ENCODE assay signal across 26 cellular contexts in the genomic region with DNA sequence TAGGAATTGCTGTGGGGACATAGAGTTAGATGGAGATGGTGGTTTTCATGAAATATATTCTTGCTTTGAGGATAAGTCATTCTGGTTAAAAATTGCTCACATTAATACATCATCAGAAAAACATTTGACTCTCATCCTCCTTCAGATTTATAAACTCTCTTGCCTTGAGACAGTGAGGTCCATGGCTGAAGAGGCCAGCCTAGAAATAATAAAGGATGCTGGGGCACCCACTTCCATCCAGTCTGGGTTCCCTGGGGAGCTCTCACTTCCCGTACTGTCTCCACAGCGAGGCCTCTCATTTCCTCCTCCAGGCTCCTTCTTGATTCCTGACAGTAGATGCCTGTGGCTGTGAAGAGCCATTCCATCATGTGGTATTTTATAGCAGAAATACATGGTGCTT.
DNase-seq lines count a peak whose midpoint lies in the region; ATAC-seq and TF ChIP-seq lines count a peak whose summit lies in the region.
"Had no signal": no experiment of that assay in that cellular context is flagged by ENCODE, and none has a peak within 500 bp of the region (broad histone marks: within the 10 kb centered on the region; RNA-seq: fewer than 3 reads in every experiment).

No MANE protein-coding gene starts in this region.

- no peaks in the 10 kb centered on the region for H3K4me1 ChIP-seq in A673 (ENCODE audit: insufficient read depth, low read length, poor library complexity, severe bottlenecking)
- H3K4me1 ChIP-seq in GM23338 (ENCODE audit: insufficient read depth) = peaks cover 1% of the 10 kb centered on the region
- H3K4me1 ChIP-seq: A549, SJSA1 had no signal

- H3K4me1 Mint-ChIP-seq in GM23338 = peaks cover 5% of the 10 kb centered on the region
- H3K4me1 Mint-ChIP-seq in chondrocyte (ENCODE audit: low read depth) = peaks cover 69% of the 10 kb centered on the region
- H3K4me1 Mint-ChIP-seq: activated B cell treated with CpG ODN at 0.5 μM for 24 hours; activated naive CD8-positive, alpha-beta T cell treated with anti-CD3 and anti-CD28 coated beads, Interleukin-2, amount 10 ng/mL, durations not matched to agents 7 days and 5 days had no signal

- ATAC-seq in GM23338 (peak; percentile 38; the same call in 1 of the 3 replicates), HG02759 (IDR thresholded peaks at IDR 0.05; ENCODE audit: unreplicated experiment) (no peak)

- CTCF ChIA-PET in A673 (lab: Charles Lee) = no interaction called here

- H3K4me2 ChIP-seq in GM23338 = no peak overlapping the region
- H3K4me2 ChIP-seq: A549 had no signal

- intact Hi-C loops in A673 (cut with micrococcal nuclease; ENCODE audit: unreplicated experiment) = loop anchor here (5.0 kb wide), 1 partner anchor 421 kb away; no protein-coding TSS in a partner anchor

- no peaks in the 10 kb centered on the region for H3K36me3 ChIP-seq in A673 (ENCODE audit: insufficient read depth, low read length, poor library complexity, severe bottlenecking)
- no peaks in the 10 kb centered on the region for H3K36me3 ChIP-seq in GM23338 (ENCODE audit: insufficient read depth)
- H3K36me3 ChIP-seq: cardiac muscle cell, gastrocnemius medialis, ovary, SJSA1, stomach had no signal

- H3K4me3 ChIP-seq in A673 (ENCODE audit: low read depth, low read length, poor library complexity, severe bottlenecking) (no peak overlapping the region), GM23338 (no peak overlapping the region)
- H3K4me3 ChIP-seq: A549, cardiac muscle cell, gastrocnemius medialis, ovary, SJSA1, stomach had no signal

- H4K20me1 ChIP-seq in GM23338 (replicated peaks; ENCODE audit: insufficient read depth) = no peaks in the 10 kb centered on the region

- no peaks in the 10 kb centered on the region for H3K79me2 ChIP-seq in GM23338 (replicated peaks; ENCODE audit: insufficient read depth)

- H3K27ac Mint-ChIP-seq in GM23338 (no peak overlapping the region), chondrocyte (ENCODE audit: unreplicated experiment) (peak overlapping the region; percentile 87)
- H3K27ac Mint-ChIP-seq: activated B cell treated with CpG ODN at 0.5 μM for 24 hours; activated CD4-positive, alpha-beta memory T cell treated with anti-CD3 and anti-CD28 coated beads for 36 hours; activated naive CD8-positive, alpha-beta T cell treated with anti-CD3 and anti-CD28 coated beads, Interleukin-2, amount 10 ng/mL, durations not matched to agents 7 days and 5 days had no signal

- POLR2A ChIA-PET in A673 (lab: Charles Lee; ENCODE audit: low non-redundant PET) = no interaction called here

- peaks cover 41% of the 10 kb centered on the region for H3K27me3 ChIP-seq in A673 (replicated peaks; ENCODE audit: insufficient read depth, low read depth, low read length, poor library complexity)
- no peaks in the 10 kb centered on the region for H3K27me3 ChIP-seq in GM23338 (ENCODE audit: insufficient read depth)
- H3K27me3 ChIP-seq: cardiac muscle cell, gastrocnemius medialis, ovary, stomach had no signal

- H3K9me3 Mint-ChIP-seq in GM23338 = no peaks in the 10 kb centered on the region
- H3K9me3 Mint-ChIP-seq in chondrocyte (ENCODE audit: low read depth) = no peaks in the 10 kb centered on the region
- H3K9me3 Mint-ChIP-seq: activated B cell treated with CpG ODN at 0.5 μM for 24 hours; activated CD4-positive, alpha-beta memory T cell treated with anti-CD3 and anti-CD28 coated beads for 36 hours; activated naive CD8-positive, alpha-beta T cell treated with anti-CD3 and anti-CD28 coated beads, Interleukin-2, amount 10 ng/mL, durations not matched to agents 7 days and 5 days had no signal

- H3K27me3 Mint-ChIP-seq in GM23338 (ENCODE audit: insufficient read depth, low read depth, poor library complexity) (peaks cover 2% of the 10 kb centered on the region), chondrocyte (ENCODE audit: low read depth) (no peaks in the 10 kb centered on the region)
- H3K27me3 Mint-ChIP-seq: activated naive CD8-positive, alpha-beta T cell treated with anti-CD3 and anti-CD28 coated beads, Interleukin-2, amount 10 ng/mL, durations not matched to agents 7 days and 5 days had no signal

- H3K4me3 Mint-ChIP-seq in GM23338 (no peak overlapping the region), chondrocyte (ENCODE audit: unreplicated experiment) (peak overlapping the region; percentile 16)
- H3K4me3 Mint-ChIP-seq: activated B cell treated with CpG ODN at 0.5 μM for 24 hours; activated CD4-positive, alpha-beta memory T cell treated with anti-CD3 and anti-CD28 coated beads for 36 hours; activated naive CD8-positive, alpha-beta T cell treated with anti-CD3 and anti-CD28 coated beads, Interleukin-2, amount 10 ng/mL, durations not matched to agents 7 days and 5 days had no signal

- H3K36me3 Mint-ChIP-seq in GM23338 (ENCODE audit: low read depth) (no peaks in the 10 kb centered on the region), chondrocyte (ENCODE audit: low read depth) (no peaks in the 10 kb centered on the region)
- H3K36me3 Mint-ChIP-seq: activated CD4-positive, alpha-beta memory T cell treated with anti-CD3 and anti-CD28 coated beads for 36 hours; activated naive CD8-positive, alpha-beta T cell treated with anti-CD3 and anti-CD28 coated beads, Interleukin-2, amount 10 ng/mL, durations not matched to agents 7 days and 5 days had no signal

- no peaks in the 10 kb centered on the region for H3F3A ChIP-seq in GM23338 (replicated peaks; ENCODE audit: low read depth)

- no peak overlapping the region for H3K27ac ChIP-seq in A673 (ENCODE audit: low read depth, low read length, poor library complexity, severe bottlenecking)
- H3K27ac ChIP-seq in GM23338 (ENCODE audit: low read depth) = no peak overlapping the region
- H3K27ac ChIP-seq in caudate nucleus (ENCODE audit: low read depth, low read length) = no peak overlapping the region
- H3K27ac ChIP-seq: A549, C4-2B, cardiac muscle cell, ovary, SJSA1, stomach had no signal

- H3K9me3 ChIP-seq in A673 (ENCODE audit: low read depth, low read length, poor library complexity, severe bottlenecking) = no peaks in the 10 kb centered on the region
- H3K9me3 ChIP-seq: A549, gastrocnemius medialis, ovary, SJSA1, stomach had no signal

- peak; percentile 28 for DNase-seq in A673 (ENCODE audit: low spot score)
- DNase-seq in GM23338 (ENCODE audit: low spot score) = no peak
- DNase-seq in chondrocyte (ENCODE audit: low spot score) = no peak
- peak; percentile 39 for DNase-seq in myocyte (ENCODE audit: low read depth)
- DNase-seq in amniotic stem cell (lab: John Stamatoyannopoulos, UW) = no peak
- no peak for DNase-seq in SHP77 treated with DMSO at 0.1 percent for 48 hours (lab: John Stamatoyannopoulos, UW)
- DNase-seq in caudate nucleus (lab: John Stamatoyannopoulos, UW) = no peak
- DNase-seq: activated B cell treated with CpG ODN at 0.5 μM for 24 hours; activated CD4-positive, alpha-beta memory T cell treated with anti-CD3 and anti-CD28 coated beads for 36 hours; activated effector memory CD4-positive, alpha-beta T cell treated with Interleukin-2 at 50 U/mL for 16 hours; activated naive CD8-positive, alpha-beta T cell treated with anti-CD3 and anti-CD28 coated beads, Interleukin-2, amount 10 ng/mL, durations not matched to agents 7 days and 5 days; Calu3; gastrocnemius medialis; GOT3; NCI-H1105 treated with DMSO at 0.1 percent for 48 hours; NCI-H2081; NK-92 treated with Interleukin-12 subunit alpha and Interleukin-12 subunit beta, amount 100 ng/mL, for 24 hours; ovary; right cardiac atrium; stomach; T-helper 2 cell had no signal

- H2AFZ ChIP-seq in GM23338 = no peak overlapping the region

- no peaks in the 10 kb centered on the region for H3K9me2 ChIP-seq in GM23338 (ENCODE audit: insufficient read depth)

- TF ChIP-seq CTCF in A673 (conservative IDR thresholded peaks at IDR 0.05; ENCODE audit: low read depth, low read length) = no peak
- TF ChIP-seq CTCF in GM23338 (conservative IDR thresholded peaks at IDR 0.05; ENCODE audit: low read depth in 2 of 2) = no peak
- no peak for TF ChIP-seq CTCF in chondrocyte (IDR thresholded peaks at IDR 0.05)

- BruUV-seq in A673 (replicated peaks; lab: Mats Ljungman, UMichigan) = no TSS peak

TF ChIP-seq in GM23338, 12 proteins besides CTCF, POLR2A, EP300 and RAD21:
- no peak for TF ChIP-seq POLR2AphosphoS5 (IDR thresholded peaks at IDR 0.05; ENCODE audit: low read depth)
- TF ChIP-seq STAT1 (IDR thresholded peaks at IDR 0.05; ENCODE audit: unreplicated experiment) = no peak
- no peak for TF ChIP-seq NANOG (IDR thresholded peaks at IDR 0.05; ENCODE audit: borderline replicate concordance)
- TF ChIP-seq, protein P1, sequence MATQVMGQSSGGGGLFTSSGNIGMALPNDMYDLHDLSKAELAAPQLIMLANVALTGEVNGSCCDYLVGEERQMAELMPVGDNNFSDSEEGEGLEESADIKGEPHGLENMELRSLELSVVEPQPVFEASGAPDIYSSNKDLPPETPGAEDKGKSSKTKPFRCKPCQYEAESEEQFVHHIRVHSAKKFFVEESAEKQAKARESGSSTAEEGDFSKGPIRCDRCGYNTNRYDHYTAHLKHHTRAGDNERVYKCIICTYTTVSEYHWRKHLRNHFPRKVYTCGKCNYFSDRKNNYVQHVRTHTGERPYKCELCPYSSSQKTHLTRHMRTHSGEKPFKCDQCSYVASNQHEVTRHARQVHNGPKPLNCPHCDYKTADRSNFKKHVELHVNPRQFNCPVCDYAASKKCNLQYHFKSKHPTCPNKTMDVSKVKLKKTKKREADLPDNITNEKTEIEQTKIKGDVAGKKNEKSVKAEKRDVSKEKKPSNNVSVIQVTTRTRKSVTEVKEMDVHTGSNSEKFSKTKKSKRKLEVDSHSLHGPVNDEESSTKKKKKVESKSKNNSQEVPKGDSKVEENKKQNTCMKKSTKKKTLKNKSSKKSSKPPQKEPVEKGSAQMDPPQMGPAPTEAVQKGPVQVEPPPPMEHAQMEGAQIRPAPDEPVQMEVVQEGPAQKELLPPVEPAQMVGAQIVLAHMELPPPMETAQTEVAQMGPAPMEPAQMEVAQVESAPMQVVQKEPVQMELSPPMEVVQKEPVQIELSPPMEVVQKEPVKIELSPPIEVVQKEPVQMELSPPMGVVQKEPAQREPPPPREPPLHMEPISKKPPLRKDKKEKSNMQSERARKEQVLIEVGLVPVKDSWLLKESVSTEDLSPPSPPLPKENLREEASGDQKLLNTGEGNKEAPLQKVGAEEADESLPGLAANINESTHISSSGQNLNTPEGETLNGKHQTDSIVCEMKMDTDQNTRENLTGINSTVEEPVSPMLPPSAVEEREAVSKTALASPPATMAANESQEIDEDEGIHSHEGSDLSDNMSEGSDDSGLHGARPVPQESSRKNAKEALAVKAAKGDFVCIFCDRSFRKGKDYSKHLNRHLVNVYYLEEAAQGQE (IDR thresholded peaks at IDR 0.05; ENCODE audit: unreplicated experiment) = no peak

Comparison
In these comparisons a context has a peak if more than half of its experiments do, and no peak if none do; other contexts are left out.
1. DNase-seq: peak in A673 (single experiment) and myocyte (single experiment); none in GM23338 (single experiment), chondrocyte (single experiment), amniotic stem cell (single experiment), SHP77 treated with DMSO at 0.1 percent for 48 hours (single experiment) and caudate nucleus (0 of 61).